ENCODE assay signal across 1 cellular context in genomic region chr11:96010683-96011082, GRCh38.
TF ChIP-seq lines count a peak whose summit lies in the region.

No MANE protein-coding gene starts in this region.

TF ChIP-seq in GM23338, 12 proteins besides CTCF, POLR2A, EP300 and RAD21 (continued from another document):
- TF ChIP-seq ZNF462 (CRISPR knock-in tag; IDR thresholded peaks at IDR 0.05): no peak
- no peak for TF ChIP-seq STAT1 (IDR thresholded peaks at IDR 0.05; ENCODE audit: unreplicated experiment)
